In genomic region chr1:99264201-99265021, GRCh38 we compare ENCODE assay signal across 1 cellular context.
TF ChIP-seq lines count a peak whose summit lies in the region.

Gene PLPPR4, plus strand, starts transcription at chr1:99264492. Its CDS starts 102 bp downstream, at chr1:99264594.

TF ChIP-seq in SK-N-SH treated with all-trans-retinoic acid at 6 μM for 48 hours, 23 proteins besides CTCF, POLR2A, EP300 and RAD21 (continued from another document):
- TF ChIP-seq CSRNP3 (CRISPR knock-in tag; IDR thresholded peaks at IDR 0.05) = no peak
- TF ChIP-seq ZFP3 (CRISPR knock-in tag; IDR thresholded peaks at IDR 0.05) = no peak
- TF ChIP-seq ISL1 (CRISPR knock-in tag; IDR thresholded peaks at IDR 0.05) = no peak
- no peak for TF ChIP-seq CSDC2 (CRISPR knock-in tag; IDR thresholded peaks at IDR 0.05)
- no peak for TF ChIP-seq SNAI2 (CRISPR knock-in tag; IDR thresholded peaks at IDR 0.05)
